Comparison of ENCODE assay signal across 19 cellular contexts in genomic region chr10:97169063-97169462, GRCh38. TPM values are rescaled to one million over a fixed set of nuclear protein-coding genes. Genes with fewer than 3 reads are reported as not detected.
"Had no signal": no experiment of that assay in that cellular context is flagged by ENCODE, and none has a peak within 500 bp of the region (broad histone marks: within the 10 kb centered on the region; RNA-seq: fewer than 3 reads in every experiment).

No MANE protein-coding gene starts in this region.

- H3K4me1 ChIP-seq: left ventricle myocardium inferior, lower lobe of right lung, testis, tibial nerve, upper lobe of right lung, vagina had no signal

- H3K9me3 ChIP-seq: heart right ventricle, left ventricle myocardium inferior, lower lobe of right lung, neutrophil, testis, tibial nerve, upper lobe of right lung, vagina had no signal

- H3K27me3 ChIP-seq: dorsolateral prefrontal cortex, testis, tibial nerve, vagina had no signal

- H3K4me3 ChIP-seq: coronary artery, dorsolateral prefrontal cortex, heart right ventricle, left ventricle myocardium inferior, lower lobe of right lung, testis, tibial nerve, upper lobe of right lung, vagina had no signal

- H3K36me3 ChIP-seq: heart right ventricle, left ventricle myocardium inferior, lower lobe of right lung, neutrophil, tibial nerve, upper lobe of right lung, vagina had no signal

- H3K27ac ChIP-seq: coronary artery, heart right ventricle, left ventricle myocardium inferior, lower lobe of right lung, neutrophil, testis, tibial nerve, upper lobe of right lung, vagina had no signal

- DNase-seq: effector CD8-positive, alpha-beta T cell; foreskin melanocyte; heart right ventricle; islet precursor cell; left ventricle myocardium inferior; lower lobe of right lung; midbrain; stimulated activated CD4-positive, alpha-beta T cell treated with anti-CD3 and anti-CD28 coated beads, Interleukin-2, amount 100 ng/mL, for 24 hours; stimulated activated CD4-positive, alpha-beta T cell treated with anti-CD3 and anti-CD28 coated beads, Interleukin-4, amount 100 ng/mL, for 4 hours; stimulated activated naive B cell treated with anti-CD40 and anti-IgM and Interleukin-4, amounts not matched to agents 10 μg/mL and 1 μg/mL and 100 μg/mL, for 72 hours; stimulated activated naive CD8-positive, alpha-beta T cell treated with anti-CD3 and anti-CD28 coated beads, Interleukin-15, amount 100 ng/mL, for 72 hours; testis; upper lobe of right lung had no signal

RNA-seq across cellular contexts. Expression of gene SLIT1, which starts 16.7 kb away (rescaled TPM):
- total RNA-seq: osteoblast had no signal
